ENCODE assay signal across 28 cellular contexts in genomic region chr13:51841732-51842131, GRCh38. TPM values are rescaled to one million over a fixed set of nuclear protein-coding genes. Genes with fewer than 3 reads are reported as not detected.
A peak's percentile ranks its signal among the peaks of the same experiment; 100 is the strongest.
DNase-seq lines count a peak whose midpoint lies in the region; ATAC-seq and TF ChIP-seq lines count a peak whose summit lies in the region.
"Had no signal": no experiment of that assay in that cellular context is flagged by ENCODE, and none has a peak within 500 bp of the region (broad histone marks: within the 10 kb centered on the region; RNA-seq: fewer than 3 reads in every experiment).

No MANE protein-coding gene starts in this region.

- H3K36me3 ChIP-seq in Karpas-422 (ENCODE audit: insufficient read depth, low read length), result no peaks in the 10 kb centered on the region
- H3K36me3 ChIP-seq in GM23338 (ENCODE audit: insufficient read depth), result no peaks in the 10 kb centered on the region
- H3K36me3 ChIP-seq: BE2C, BLaER1 had no signal

- no peaks in the 10 kb centered on the region for H3K9me2 ChIP-seq in Karpas-422 (replicated peaks; ENCODE audit: insufficient read depth, low read length)
- H3K9me2 ChIP-seq in GM23338 (ENCODE audit: insufficient read depth), result peaks cover 6% of the 10 kb centered on the region; the same call in 1 of the 2 replicates

- ATAC-seq in HG03571 (IDR thresholded peaks at IDR 0.05; ENCODE audit: unreplicated experiment) (no peak), GM23338 (no peak)
- ATAC-seq: GM12878 had no signal

- H4K20me1 ChIP-seq in Karpas-422 (ENCODE audit: insufficient read depth, low read depth, low read length), result no peaks in the 10 kb centered on the region
- no peaks in the 10 kb centered on the region for H4K20me1 ChIP-seq in GM23338 (replicated peaks; ENCODE audit: insufficient read depth)
- H4K20me1 ChIP-seq: BLaER1 had no signal

- H3K9ac ChIP-seq in Karpas-422 (ENCODE audit: low read length), result no peak overlapping the region
- H3K9ac ChIP-seq: BLaER1 had no signal

- TF ChIP-seq CTCF in GM23338 (conservative IDR thresholded peaks at IDR 0.05; ENCODE audit: low read depth in 2 of 2), result no peak

- no peak overlapping the region for H3K27ac Mint-ChIP-seq in GM23338
- H3K27ac Mint-ChIP-seq: CD14-positive monocyte; CD4-positive, CD25-positive, alpha-beta regulatory T cell; CD8-positive, alpha-beta memory T cell had no signal

- H3K4me2 ChIP-seq in Karpas-422 (ENCODE audit: low read depth, low read length, poor library complexity, severe bottlenecking) (peak overlapping the region; percentile 29), GM23338 (no peak overlapping the region)
- H3K4me2 ChIP-seq: BLaER1 had no signal

- peaks cover 11% of the 10 kb centered on the region; the same call in 2 of the 3 replicates for H3K4me1 Mint-ChIP-seq in GM23338

- H3K27me3 Mint-ChIP-seq in GM23338 (ENCODE audit: insufficient read depth, low read depth, poor library complexity), result peaks cover 6% of the 10 kb centered on the region

- H3K9me3 Mint-ChIP-seq in GM23338, result no peaks in the 10 kb centered on the region; the same call in 2 of the 3 replicates
- H3K9me3 Mint-ChIP-seq: CD4-positive, alpha-beta memory T cell; CD4-positive, CD25-positive, alpha-beta regulatory T cell; CD8-positive, alpha-beta memory T cell had no signal

- no peak for DNase-seq in Karpas-422
- peak; percentile 37 to 57 for DNase-seq in NCI-H526 (lab: John Stamatoyannopoulos, UW)
- DNase-seq in caudate nucleus (lab: John Stamatoyannopoulos, UW), result peak in 12 of 61 donors; percentile 12 to 59 (median 22)
- peak; percentile 7 for DNase-seq in islet precursor cell
- DNase-seq in DMS153 treated with DMSO at 0.1 percent for 48 hours (lab: John Stamatoyannopoulos, UW; ENCODE audit: unreplicated experiment), result no peak
- no peak for DNase-seq in GM23338 (ENCODE audit: low spot score)
- no peak for DNase-seq in stimulated activated CD4-positive, alpha-beta T cell treated with anti-CD3 and anti-CD28 coated beads, Interleukin-4, amount 100 ng/mL, for 4 hours
- DNase-seq: 8988T; ACHN; BE2C; C1 segment of cervical spinal cord; CD4-positive, alpha-beta memory T cell; CD4-positive, CD25-positive, alpha-beta regulatory T cell; CD8-positive, alpha-beta memory T cell; COR-L47; DMS53; DMS79; DND-41; EL; GDM1 had no signal

- H3K79me2 ChIP-seq in Karpas-422 (ENCODE audit: low read length) (no peaks in the 10 kb centered on the region), GM23338 (replicated peaks; ENCODE audit: insufficient read depth) (no peaks in the 10 kb centered on the region)

- H3K4me1 ChIP-seq in Karpas-422 (ENCODE audit: low read length), result peaks cover 25% of the 10 kb centered on the region
- no peaks in the 10 kb centered on the region for H3K4me1 ChIP-seq in GM23338 (ENCODE audit: insufficient read depth)
- H3K4me1 ChIP-seq: BE2C, BLaER1 had no signal

- H3K27me3 ChIP-seq in Karpas-422 (ENCODE audit: low read length), result no peaks in the 10 kb centered on the region
- H3K27me3 ChIP-seq in GM23338 (ENCODE audit: insufficient read depth), result no peaks in the 10 kb centered on the region
- H3K27me3 ChIP-seq: BE2C, BLaER1 had no signal

- no peak overlapping the region for H3K4me3 Mint-ChIP-seq in GM23338
- H3K4me3 Mint-ChIP-seq: CD14-positive monocyte; CD4-positive, alpha-beta memory T cell; CD4-positive, CD25-positive, alpha-beta regulatory T cell; CD8-positive, alpha-beta memory T cell had no signal

- H3K9me3 ChIP-seq in Karpas-422 (ENCODE audit: low read length), result no peaks in the 10 kb centered on the region
- H3K9me3 ChIP-seq: BE2C, BLaER1 had no signal

- H3K27ac ChIP-seq in Karpas-422 (ENCODE audit: low read length) (no peak overlapping the region), caudate nucleus (ENCODE audit: low read depth, low read length) (peak overlapping the region; percentile 46), GM23338 (ENCODE audit: low read depth) (no peak overlapping the region)
- H3K27ac ChIP-seq: BLaER1 had no signal

- no peaks in the 10 kb centered on the region for H3K36me3 Mint-ChIP-seq in GM23338 (ENCODE audit: low read depth)
- H3K36me3 Mint-ChIP-seq: CD14-positive monocyte; CD4-positive, alpha-beta memory T cell; CD4-positive, CD25-positive, alpha-beta regulatory T cell; CD8-positive, alpha-beta memory T cell had no signal

- no peak overlapping the region for H2AFZ ChIP-seq in Karpas-422 (ENCODE audit: low read length)
- no peak overlapping the region for H2AFZ ChIP-seq in GM23338

- H3K4me3 ChIP-seq in Karpas-422 (ENCODE audit: low read length), result no peak overlapping the region
- H3K4me3 ChIP-seq in GM23338, result no peak overlapping the region
- H3K4me3 ChIP-seq: BLaER1, GM12878 had no signal

- H3F3A ChIP-seq in GM23338 (replicated peaks; ENCODE audit: low read depth), result no peaks in the 10 kb centered on the region

TF ChIP-seq in GM23338, 12 proteins besides CTCF, POLR2A, EP300 and RAD21 (continues in another document):
- no peak for TF ChIP-seq REST (IDR thresholded peaks at IDR 0.05; ENCODE audit: unreplicated experiment)
- TF ChIP-seq POLR2AphosphoS5 (IDR thresholded peaks at IDR 0.05; ENCODE audit: low read depth), result no peak
- TF ChIP-seq ETS1 (IDR thresholded peaks at IDR 0.05), result no peak

RNA-seq across cellular contexts. Expression of gene TMEM272, which starts 3.2 kb away (rescaled TPM):
- total RNA-seq in Karpas-422 (2014; rRNA removed; shearing (Covaris generic); ENCODE audit: low replicate concordance), result 0.15 TPM in 1 of 2 replicates, not detected in the other
- 0.35 and 0.76 TPM in 2 replicates for total RNA-seq in GM23338 (2014; rRNA removed; shearing (Covaris generic))
- polyA plus RNA-seq in GM23338 (2016; fragmentation: Nextera tagmentation; extraction: Ambion mirVana), result 0.05 and 0.11 TPM in 2 replicates
- total RNA-seq: A673, Daoy, GM12878 had no signal
- polyA plus RNA-seq: AG04450, CD14-positive monocyte had no signal

RNA-seq across cellular contexts. Expression of gene CCDC70, which starts 20.0 kb away (rescaled TPM):
- total RNA-seq in Karpas-422 (2014; rRNA removed; shearing (Covaris generic); ENCODE audit: low replicate concordance), result not detected in 2 replicates
- total RNA-seq in GM23338 (2014; rRNA removed; shearing (Covaris generic)), result not detected in 2 replicates
- polyA plus RNA-seq in GM23338 (2016; fragmentation: Nextera tagmentation; extraction: Ambion mirVana), result not detected in 2 replicates
- total RNA-seq: A673; CD4-positive, alpha-beta memory T cell; CD4-positive, CD25-positive, alpha-beta regulatory T cell; CD8-positive, alpha-beta memory T cell; Daoy; G401; GM12878 had no signal
- polyA plus RNA-seq: AG04450; CD14-positive monocyte; CD4-positive, alpha-beta memory T cell; CD4-positive, CD25-positive, alpha-beta regulatory T cell; CD8-positive, alpha-beta memory T cell; GM12878 had no signal

RNA-seq across cellular contexts. Expression of gene DHRS12, which starts 37.8 kb away (rescaled TPM):
- 9.7 and 10.9 TPM in 2 replicates for total RNA-seq in Karpas-422 (2014; rRNA removed; shearing (Covaris generic); ENCODE audit: low replicate concordance)
- 4.3 and 4.6 TPM in 2 replicates for total RNA-seq in GM23338 (2014; rRNA removed; shearing (Covaris generic))
- polyA plus RNA-seq in GM23338 (2016; fragmentation: Nextera tagmentation; extraction: Ambion mirVana), result 8.9 and 12.2 TPM in 2 replicates
- total RNA-seq: Daoy had no signal

Comparison
In these comparisons a context has a peak if more than half of its experiments do, and no peak if none do; other contexts are left out.
1. DNase-seq: peak in NCI-H526 (2 of 2) and islet precursor cell (single experiment); none in Karpas-422 (single experiment), DMS153 treated with DMSO at 0.1 percent for 48 hours (single experiment), GM23338 (single experiment) and stimulated activated CD4-positive, alpha-beta T cell treated with anti-CD3 and anti-CD28 coated beads, Interleukin-4, amount 100 ng/mL, for 4 hours (0 of 2).